Comparison of ENCODE assay signal across 1 cellular context in genomic region chr9:21770877-21771560, GRCh38.
TF ChIP-seq lines count a peak whose summit lies in the region.

No MANE protein-coding gene starts in this region.

TF ChIP-seq in WTC11, 78 proteins besides CTCF, POLR2A, EP300 and RAD21 (continued from another document):
- TF ChIP-seq ZNF281 (CRISPR knock-in tag; IDR thresholded peaks at IDR 0.05) (no peak), GABPB1 (CRISPR knock-in tag; IDR thresholded peaks at IDR 0.05) (no peak), SP1 (CRISPR knock-in tag; conservative IDR thresholded peaks at IDR 0.05) (no peak), GRHL2 (CRISPR knock-in tag; IDR thresholded peaks at IDR 0.05; ENCODE audit: insufficient replicate concordance, severe bottlenecking) (no peak)
- TF ChIP-seq, protein P1, sequence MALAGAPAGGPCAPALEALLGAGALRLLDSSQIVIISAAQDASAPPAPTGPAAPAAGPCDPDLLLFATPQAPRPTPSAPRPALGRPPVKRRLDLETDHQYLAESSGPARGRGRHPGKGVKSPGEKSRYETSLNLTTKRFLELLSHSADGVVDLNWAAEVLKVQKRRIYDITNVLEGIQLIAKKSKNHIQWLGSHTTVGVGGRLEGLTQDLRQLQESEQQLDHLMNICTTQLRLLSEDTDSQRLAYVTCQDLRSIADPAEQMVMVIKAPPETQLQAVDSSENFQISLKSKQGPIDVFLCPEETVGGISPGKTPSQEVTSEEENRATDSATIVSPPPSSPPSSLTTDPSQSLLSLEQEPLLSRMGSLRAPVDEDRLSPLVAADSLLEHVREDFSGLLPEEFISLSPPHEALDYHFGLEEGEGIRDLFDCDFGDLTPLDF (CRISPR knock-in tag; IDR thresholded peaks at IDR 0.05) = no peak
- TF ChIP-seq, protein P2, sequence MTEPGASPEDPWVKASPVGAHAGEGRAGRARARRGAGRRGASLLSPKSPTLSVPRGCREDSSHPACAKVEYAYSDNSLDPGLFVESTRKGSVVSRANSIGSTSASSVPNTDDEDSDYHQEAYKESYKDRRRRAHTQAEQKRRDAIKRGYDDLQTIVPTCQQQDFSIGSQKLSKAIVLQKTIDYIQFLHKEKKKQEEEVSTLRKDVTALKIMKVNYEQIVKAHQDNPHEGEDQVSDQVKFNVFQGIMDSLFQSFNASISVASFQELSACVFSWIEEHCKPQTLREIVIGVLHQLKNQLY (CRISPR knock-in tag; IDR thresholded peaks at IDR 0.05) = no peak
